In the genomic region with DNA sequence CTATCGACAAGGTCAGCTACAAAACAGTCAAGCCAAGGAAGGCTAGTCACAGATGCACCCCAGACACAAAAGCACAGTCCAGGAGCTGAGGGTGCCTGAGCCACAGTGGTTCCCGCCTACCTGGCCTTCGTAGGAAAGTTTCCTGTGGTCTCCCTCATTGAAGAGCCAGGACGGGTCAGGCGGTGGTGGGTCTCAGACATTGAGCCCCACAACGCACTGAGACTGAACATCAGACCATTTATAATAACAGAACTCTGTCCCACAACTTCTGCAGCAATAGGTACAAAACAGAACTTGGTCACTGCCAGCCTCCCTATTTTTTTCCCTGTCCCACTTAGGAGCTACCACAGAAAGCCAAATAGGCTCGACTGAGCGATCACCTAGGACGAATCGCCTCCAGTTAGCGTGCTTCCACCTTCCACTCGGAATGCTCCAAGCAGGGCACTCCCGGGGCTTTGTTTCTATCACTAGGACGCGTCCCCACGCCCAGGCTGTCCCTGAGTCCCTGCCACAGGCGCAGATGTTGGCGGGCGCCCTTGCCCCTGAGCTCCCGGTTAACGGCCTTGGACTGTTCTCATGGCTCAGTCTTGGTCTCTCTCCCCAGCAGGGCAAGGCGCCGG, we compare ENCODE assay signal across 8 cellular contexts. TPM values are rescaled to one million over a fixed set of nuclear protein-coding genes. Genes with fewer than 3 reads are reported as not detected.
A peak's percentile ranks its signal among the peaks of the same experiment; 100 is the strongest.
DNase-seq lines count a peak whose midpoint lies in the region; ATAC-seq lines count a peak whose summit lies in the region.

No MANE protein-coding gene starts in this region.

- peaks cover 15 to 31% (median 24%) of the 10 kb centered on the region in 4 donors for H3K4me1 Mint-ChIP-seq in CD4-positive, alpha-beta memory T cell

- DNase-seq in CD4-positive, alpha-beta memory T cell: peak in 1 of 5 donors; percentile 4
- DNase-seq in adipocyte (ENCODE audit: low read depth) (no peak), iris pigment epithelial cell (ENCODE audit: low read depth) (peak; percentile 43), stromal cell of bone marrow (ENCODE audit: low read depth) (peak; percentile 0), SHP77 treated with DMSO at 0.1 percent for 48 hours (lab: John Stamatoyannopoulos, UW) (no peak)
- DNase-seq in effector CD8-positive, alpha-beta T cell (lab: John Stamatoyannopoulos, UW): no peak

- H3K4me1 ChIP-seq in CD4-positive, alpha-beta memory T cell (ENCODE audit: insufficient read depth, low read length): peaks cover 15% of the 10 kb centered on the region
- H3K4me1 ChIP-seq in adipocyte (ENCODE audit: control insufficient read depth, insufficient read depth, low read length): peaks cover 10% of the 10 kb centered on the region

- peaks cover 13% of the 10 kb centered on the region for H3K36me3 ChIP-seq in CD4-positive, alpha-beta memory T cell (ENCODE audit: insufficient read depth, low read length)
- peaks cover 28% of the 10 kb centered on the region for H3K36me3 ChIP-seq in adipocyte (ENCODE audit: control insufficient read depth, insufficient read depth, low read length, severe bottlenecking)

- intact Hi-C loops in CD4-positive, alpha-beta memory T cell (cut with micrococcal nuclease): loop anchor here (1.0 to 10.0 kb wide), 5 partner anchors 45 to 249 kb away; partner anchors contain the start of genes RPS5, ZNF274, ZNF446 and ZNF8

- peak overlapping the region; percentile 93 for H3K9ac ChIP-seq in adipocyte (ENCODE audit: low read length)

- H3K27me3 ChIP-seq in CD4-positive, alpha-beta memory T cell (ENCODE audit: insufficient read depth, low read length): no peaks in the 10 kb centered on the region
- no peaks in the 10 kb centered on the region for H3K27me3 ChIP-seq in adipocyte (replicated peaks; ENCODE audit: control insufficient read depth, insufficient read depth, low read length)

- peak overlapping the region; percentile 68 to 70 for H3K4me3 ChIP-seq in CD4-positive, alpha-beta memory T cell (ENCODE audit: low read length in 2 of 2)
- H3K4me3 ChIP-seq in adipocyte (ENCODE audit: low read length): peak overlapping the region; percentile 93

- no peaks in the 10 kb centered on the region for H3K27me3 Mint-ChIP-seq in CD4-positive, alpha-beta memory T cell

- CTCF ChIA-PET in CD4-positive, alpha-beta memory T cell (lab: Charles Lee; ENCODE audit: partially characterized antibody): interaction anchor here (0.6 to 2.7 kb wide), 6 partner anchors 12 to 136 kb away, joined by 3 to 7 read pairs (median 4); partner anchors contain the start of gene ZNF497

- H3K36me3 Mint-ChIP-seq in CD4-positive, alpha-beta memory T cell: peaks cover 36 to 42% of the 10 kb centered on the region in 2 donors

- POLR2A ChIA-PET in CD4-positive, alpha-beta memory T cell (lab: Charles Lee; ENCODE audit: partially characterized antibody): interaction anchor here (1.4 to 2.5 kb wide), 8 partner anchors 15 to 291 kb away, joined by 3 to 16 read pairs (median 6); partner anchors contain the start of genes ERVK3-1, RPS5, ZBTB45 and ZNF274

- ATAC-seq in HG03095 (IDR thresholded peaks at IDR 0.05; ENCODE audit: unreplicated experiment): peak; percentile 23
- no peak for ATAC-seq in GM18870 (IDR thresholded peaks at IDR 0.05; ENCODE audit: unreplicated experiment)

- peaks cover 3 to 59% (median 20%) of the 10 kb centered on the region in 8 donors for H3K9me3 Mint-ChIP-seq in CD4-positive, alpha-beta memory T cell

- H3K4me3 Mint-ChIP-seq in CD4-positive, alpha-beta memory T cell: peak overlapping the region; percentile 92 to 97 (median 94)

- no peaks in the 10 kb centered on the region for H3K9me3 ChIP-seq in CD4-positive, alpha-beta memory T cell (ENCODE audit: control insufficient read depth in 1 of 2, low read length in 2 of 2)
- H3K9me3 ChIP-seq in adipocyte (ENCODE audit: control insufficient read depth, low read length): peaks cover 12% of the 10 kb centered on the region

- H3K27ac Mint-ChIP-seq in CD4-positive, alpha-beta memory T cell: peak overlapping the region; percentile 78 to 95 (median 88)

- peak overlapping the region; percentile 50 for H3K27ac ChIP-seq in CD4-positive, alpha-beta memory T cell (ENCODE audit: low read depth, low read length)

RNA-seq across cellular contexts. Expression of gene ZNF544, which starts 0.6 kb away (rescaled TPM):
- total RNA-seq in CD4-positive, alpha-beta memory T cell: 10 to 100 TPM; 63.3 to 67.6 TPM
- 10 to 100 TPM; 13.7 to 23.0 TPM for polyA plus RNA-seq in CD4-positive, alpha-beta memory T cell

RNA-seq across cellular contexts. Expression of gene ZNF274, which starts 45.2 kb away (rescaled TPM):
- total RNA-seq in CD4-positive, alpha-beta memory T cell: 10 to 100 TPM; 76.5 to 77.1 TPM
- 10 to 100 TPM; 26.8 to 35.2 TPM for polyA plus RNA-seq in CD4-positive, alpha-beta memory T cell

RNA-seq across cellular contexts. Expression of gene ZNF8, which starts 50.7 kb away (rescaled TPM):
- total RNA-seq in CD4-positive, alpha-beta memory T cell: 10 to 100 TPM in 1 of 2 experiments, 1 to 10 TPM in 1; 9.5 to 10.2 TPM
- under 1 TPM; 0.63 to 0.94 TPM for polyA plus RNA-seq in CD4-positive, alpha-beta memory T cell

Comparison
In these comparisons a context has a peak if more than half of its experiments do, and no peak if none do; other contexts are left out.
1. DNase-seq: peak in iris pigment epithelial cell (single experiment) and stromal cell of bone marrow (single experiment); none in adipocyte (single experiment), effector CD8-positive, alpha-beta T cell (single experiment) and SHP77 treated with DMSO at 0.1 percent for 48 hours (single experiment).